In the genomic region with DNA sequence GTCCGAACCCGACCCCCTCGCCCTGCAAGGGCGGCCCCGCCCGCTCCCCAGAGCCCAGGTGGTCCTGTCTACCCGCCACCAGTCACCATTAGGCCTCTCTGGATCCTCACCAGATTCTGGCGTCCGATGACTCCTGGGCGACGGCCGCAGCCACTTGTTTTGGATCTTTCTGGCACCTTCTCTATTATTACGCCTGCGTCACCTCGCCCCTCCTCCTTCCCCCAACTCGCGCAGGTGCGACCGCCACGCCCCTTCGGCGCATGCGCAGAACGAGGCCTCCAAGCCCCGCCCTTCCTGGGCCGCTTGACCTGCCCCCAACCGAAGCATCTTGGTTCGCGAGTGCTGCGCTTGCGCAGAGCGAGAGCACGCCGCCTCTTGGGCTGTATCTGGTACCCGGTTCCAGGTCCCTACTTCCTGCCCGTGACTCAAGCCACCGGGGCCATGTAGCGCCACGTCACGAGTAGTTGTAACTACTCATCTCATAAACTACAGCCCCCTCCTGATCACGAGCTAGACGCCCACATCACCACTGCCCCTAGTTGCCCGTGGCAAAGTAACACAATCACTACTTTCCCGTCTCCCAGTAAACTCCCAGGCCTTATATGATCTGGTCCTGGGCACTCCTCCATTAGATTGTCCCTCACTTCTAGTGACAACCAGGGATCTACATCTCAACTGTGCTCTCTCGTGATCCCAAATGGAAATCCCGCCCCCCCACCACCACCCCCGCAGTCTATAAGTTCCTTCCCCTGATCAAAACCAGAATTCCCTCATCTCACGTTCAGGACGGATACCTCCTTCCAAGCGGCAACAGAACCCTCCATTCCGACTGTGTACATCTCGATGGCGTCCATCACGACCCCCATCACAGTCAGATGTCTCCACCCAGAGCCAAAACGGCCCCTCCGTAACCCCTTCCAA, we compare ENCODE assay signal across 1 cellular context.
TF ChIP-seq lines count a peak whose summit lies in the region.

A gene with protein sequence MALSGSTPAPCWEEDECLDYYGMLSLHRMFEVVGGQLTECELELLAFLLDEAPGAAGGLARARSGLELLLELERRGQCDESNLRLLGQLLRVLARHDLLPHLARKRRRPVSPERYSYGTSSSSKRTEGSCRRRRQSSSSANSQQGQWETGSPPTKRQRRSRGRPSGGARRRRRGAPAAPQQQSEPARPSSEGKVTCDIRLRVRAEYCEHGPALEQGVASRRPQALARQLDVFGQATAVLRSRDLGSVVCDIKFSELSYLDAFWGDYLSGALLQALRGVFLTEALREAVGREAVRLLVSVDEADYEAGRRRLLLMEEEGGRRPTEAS (minus strand): TSS at position 156 of the 921 bp plus-strand sequence. CDS start 670 bp downstream, outside the sequence.

TF ChIP-seq in GM12878, 131 proteins besides CTCF, POLR2A, EP300 and RAD21 (continued from another document and continues in another):
- TF ChIP-seq, protein P1, sequence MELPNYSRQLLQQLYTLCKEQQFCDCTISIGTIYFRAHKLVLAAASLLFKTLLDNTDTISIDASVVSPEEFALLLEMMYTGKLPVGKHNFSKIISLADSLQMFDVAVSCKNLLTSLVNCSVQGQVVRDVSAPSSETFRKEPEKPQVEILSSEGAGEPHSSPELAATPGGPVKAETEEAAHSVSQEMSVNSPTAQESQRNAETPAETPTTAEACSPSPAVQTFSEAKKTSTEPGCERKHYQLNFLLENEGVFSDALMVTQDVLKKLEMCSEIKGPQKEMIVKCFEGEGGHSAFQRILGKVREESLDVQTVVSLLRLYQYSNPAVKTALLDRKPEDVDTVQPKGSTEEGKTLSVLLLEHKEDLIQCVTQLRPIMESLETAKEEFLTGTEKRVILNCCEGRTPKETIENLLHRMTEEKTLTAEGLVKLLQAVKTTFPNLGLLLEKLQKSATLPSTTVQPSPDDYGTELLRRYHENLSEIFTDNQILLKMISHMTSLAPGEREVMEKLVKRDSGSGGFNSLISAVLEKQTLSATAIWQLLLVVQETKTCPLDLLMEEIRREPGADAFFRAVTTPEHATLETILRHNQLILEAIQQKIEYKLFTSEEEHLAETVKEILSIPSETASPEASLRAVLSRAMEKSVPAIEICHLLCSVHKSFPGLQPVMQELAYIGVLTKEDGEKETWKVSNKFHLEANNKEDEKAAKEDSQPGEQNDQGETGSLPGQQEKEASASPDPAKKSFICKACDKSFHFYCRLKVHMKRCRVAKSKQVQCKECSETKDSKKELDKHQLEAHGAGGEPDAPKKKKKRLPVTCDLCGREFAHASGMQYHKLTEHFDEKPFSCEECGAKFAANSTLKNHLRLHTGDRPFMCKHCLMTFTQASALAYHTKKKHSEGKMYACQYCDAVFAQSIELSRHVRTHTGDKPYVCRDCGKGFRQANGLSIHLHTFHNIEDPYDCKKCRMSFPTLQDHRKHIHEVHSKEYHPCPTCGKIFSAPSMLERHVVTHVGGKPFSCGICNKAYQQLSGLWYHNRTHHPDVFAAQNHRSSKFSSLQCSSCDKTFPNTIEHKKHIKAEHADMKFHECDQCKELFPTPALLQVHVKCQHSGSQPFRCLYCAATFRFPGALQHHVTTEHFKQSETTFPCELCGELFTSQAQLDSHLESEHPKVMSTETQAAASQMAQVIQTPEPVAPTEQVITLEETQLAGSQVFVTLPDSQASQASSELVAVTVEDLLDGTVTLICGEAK (IDR thresholded peaks at IDR 0.05; ENCODE audit: borderline replicate concordance) = no peak; the same call in 1 of the 2 replicates
- TF ChIP-seq ZNF384 (IDR thresholded peaks at IDR 0.05; ENCODE audit: borderline replicate concordance, low read depth, low read length) (no peak), RB1 (IDR thresholded peaks at IDR 0.05; ENCODE audit: borderline replicate concordance) (no peak; the same call in 1 of the 2 replicates), JUND (IDR thresholded peaks at IDR 0.05; ENCODE audit: low read depth, low read length) (no peak), SUPT20H (IDR thresholded peaks at IDR 0.05; ENCODE audit: borderline replicate concordance, control insufficient read depth, low read depth, low read length) (no peak), MEF2A (IDR thresholded peaks at IDR 0.05; ENCODE audit: insufficient read depth, low read depth, low read length) (no peak), CREB1 (IDR thresholded peaks at IDR 0.05; ENCODE audit: low read depth) (peak; percentile 88), SMAD1 (IDR thresholded peaks at IDR 0.05; ENCODE audit: low read depth, partially characterized antibody) (no peak), NBN (IDR thresholded peaks at IDR 0.05) (peak; percentile 38; the same call in 1 of the 2 replicates), NR2F1 (conservative IDR thresholded peaks at IDR 0.05) (0 out of 2 replicates have a peak, but pooled peaks have one; percentile 5), CBX3 (IDR thresholded peaks at IDR 0.05; ENCODE audit: borderline replicate concordance, low read depth) (no peak), SMAD5 (IDR thresholded peaks at IDR 0.05; ENCODE audit: low read depth) (no peak; the same call in 1 of the 2 replicates), SP1 (IDR thresholded peaks at IDR 0.05; ENCODE audit: low read depth, low read length) (peak; percentile 67), TBL1XR1 (IDR thresholded peaks at IDR 0.05; ENCODE audit: low read depth, low read length) (no peak), FOS (IDR thresholded peaks at IDR 0.05; ENCODE audit: borderline replicate concordance, extremely low read depth, insufficient read length) (no peak), SREBF1 (IDR thresholded peaks at IDR 0.05; ENCODE audit: low read length) (no peak), GATAD2B (conservative IDR thresholded peaks at IDR 0.05; ENCODE audit: low read depth) (0 out of 2 replicates have a peak, but pooled peaks have one; percentile 11), MEF2B (IDR thresholded peaks at IDR 0.05; ENCODE audit: partially characterized antibody, poor library complexity, severe bottlenecking) (no peak), ZNF207 (IDR thresholded peaks at IDR 0.05; ENCODE audit: borderline replicate concordance) (no peak), FOXK2 (IDR thresholded peaks at IDR 0.05) (no peak), NR2C1 (IDR thresholded peaks at IDR 0.05) (no peak), SMC3 (IDR thresholded peaks at IDR 0.05; ENCODE audit: borderline replicate concordance, low read length) (no peak), MXI1 (IDR thresholded peaks at IDR 0.05; ENCODE audit: low read depth, low read length) (peak; percentile 87)
- TF ChIP-seq, protein P2, sequence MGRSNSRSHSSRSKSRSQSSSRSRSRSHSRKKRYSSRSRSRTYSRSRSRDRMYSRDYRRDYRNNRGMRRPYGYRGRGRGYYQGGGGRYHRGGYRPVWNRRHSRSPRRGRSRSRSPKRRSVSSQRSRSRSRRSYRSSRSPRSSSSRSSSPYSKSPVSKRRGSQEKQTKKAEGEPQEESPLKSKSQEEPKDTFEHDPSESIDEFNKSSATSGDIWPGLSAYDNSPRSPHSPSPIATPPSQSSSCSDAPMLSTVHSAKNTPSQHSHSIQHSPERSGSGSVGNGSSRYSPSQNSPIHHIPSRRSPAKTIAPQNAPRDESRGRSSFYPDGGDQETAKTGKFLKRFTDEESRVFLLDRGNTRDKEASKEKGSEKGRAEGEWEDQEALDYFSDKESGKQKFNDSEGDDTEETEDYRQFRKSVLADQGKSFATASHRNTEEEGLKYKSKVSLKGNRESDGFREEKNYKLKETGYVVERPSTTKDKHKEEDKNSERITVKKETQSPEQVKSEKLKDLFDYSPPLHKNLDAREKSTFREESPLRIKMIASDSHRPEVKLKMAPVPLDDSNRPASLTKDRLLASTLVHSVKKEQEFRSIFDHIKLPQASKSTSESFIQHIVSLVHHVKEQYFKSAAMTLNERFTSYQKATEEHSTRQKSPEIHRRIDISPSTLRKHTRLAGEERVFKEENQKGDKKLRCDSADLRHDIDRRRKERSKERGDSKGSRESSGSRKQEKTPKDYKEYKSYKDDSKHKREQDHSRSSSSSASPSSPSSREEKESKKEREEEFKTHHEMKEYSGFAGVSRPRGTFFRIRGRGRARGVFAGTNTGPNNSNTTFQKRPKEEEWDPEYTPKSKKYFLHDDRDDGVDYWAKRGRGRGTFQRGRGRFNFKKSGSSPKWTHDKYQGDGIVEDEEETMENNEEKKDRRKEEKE (IDR thresholded peaks at IDR 0.05) = no peak
- TF ChIP-seq, protein P3, sequence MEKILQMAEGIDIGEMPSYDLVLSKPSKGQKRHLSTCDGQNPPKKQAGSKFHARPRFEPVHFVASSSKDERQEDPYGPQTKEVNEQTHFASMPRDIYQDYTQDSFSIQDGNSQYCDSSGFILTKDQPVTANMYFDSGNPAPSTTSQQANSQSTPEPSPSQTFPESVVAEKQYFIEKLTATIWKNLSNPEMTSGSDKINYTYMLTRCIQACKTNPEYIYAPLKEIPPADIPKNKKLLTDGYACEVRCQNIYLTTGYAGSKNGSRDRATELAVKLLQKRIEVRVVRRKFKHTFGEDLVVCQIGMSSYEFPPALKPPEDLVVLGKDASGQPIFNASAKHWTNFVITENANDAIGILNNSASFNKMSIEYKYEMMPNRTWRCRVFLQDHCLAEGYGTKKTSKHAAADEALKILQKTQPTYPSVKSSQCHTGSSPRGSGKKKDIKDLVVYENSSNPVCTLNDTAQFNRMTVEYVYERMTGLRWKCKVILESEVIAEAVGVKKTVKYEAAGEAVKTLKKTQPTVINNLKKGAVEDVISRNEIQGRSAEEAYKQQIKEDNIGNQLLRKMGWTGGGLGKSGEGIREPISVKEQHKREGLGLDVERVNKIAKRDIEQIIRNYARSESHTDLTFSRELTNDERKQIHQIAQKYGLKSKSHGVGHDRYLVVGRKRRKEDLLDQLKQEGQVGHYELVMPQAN (conservative IDR thresholded peaks at IDR 0.05) = no peak
- TF ChIP-seq, protein P4, sequence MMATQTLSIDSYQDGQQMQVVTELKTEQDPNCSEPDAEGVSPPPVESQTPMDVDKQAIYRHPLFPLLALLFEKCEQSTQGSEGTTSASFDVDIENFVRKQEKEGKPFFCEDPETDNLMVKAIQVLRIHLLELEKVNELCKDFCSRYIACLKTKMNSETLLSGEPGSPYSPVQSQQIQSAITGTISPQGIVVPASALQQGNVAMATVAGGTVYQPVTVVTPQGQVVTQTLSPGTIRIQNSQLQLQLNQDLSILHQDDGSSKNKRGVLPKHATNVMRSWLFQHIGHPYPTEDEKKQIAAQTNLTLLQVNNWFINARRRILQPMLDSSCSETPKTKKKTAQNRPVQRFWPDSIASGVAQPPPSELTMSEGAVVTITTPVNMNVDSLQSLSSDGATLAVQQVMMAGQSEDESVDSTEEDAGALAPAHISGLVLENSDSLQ (IDR thresholded peaks at IDR 0.05) = no peak
- TF ChIP-seq, protein P5, sequence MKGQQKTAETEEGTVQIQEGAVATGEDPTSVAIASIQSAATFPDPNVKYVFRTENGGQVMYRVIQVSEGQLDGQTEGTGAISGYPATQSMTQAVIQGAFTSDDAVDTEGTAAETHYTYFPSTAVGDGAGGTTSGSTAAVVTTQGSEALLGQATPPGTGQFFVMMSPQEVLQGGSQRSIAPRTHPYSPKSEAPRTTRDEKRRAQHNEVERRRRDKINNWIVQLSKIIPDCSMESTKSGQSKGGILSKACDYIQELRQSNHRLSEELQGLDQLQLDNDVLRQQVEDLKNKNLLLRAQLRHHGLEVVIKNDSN (IDR thresholded peaks at IDR 0.05; ENCODE audit: borderline replicate concordance, extremely low read length, insufficient read depth, low read depth, low read length) = no peak
- TF ChIP-seq, protein P6, sequence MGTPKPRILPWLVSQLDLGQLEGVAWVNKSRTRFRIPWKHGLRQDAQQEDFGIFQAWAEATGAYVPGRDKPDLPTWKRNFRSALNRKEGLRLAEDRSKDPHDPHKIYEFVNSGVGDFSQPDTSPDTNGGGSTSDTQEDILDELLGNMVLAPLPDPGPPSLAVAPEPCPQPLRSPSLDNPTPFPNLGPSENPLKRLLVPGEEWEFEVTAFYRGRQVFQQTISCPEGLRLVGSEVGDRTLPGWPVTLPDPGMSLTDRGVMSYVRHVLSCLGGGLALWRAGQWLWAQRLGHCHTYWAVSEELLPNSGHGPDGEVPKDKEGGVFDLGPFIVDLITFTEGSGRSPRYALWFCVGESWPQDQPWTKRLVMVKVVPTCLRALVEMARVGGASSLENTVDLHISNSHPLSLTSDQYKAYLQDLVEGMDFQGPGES (IDR thresholded peaks at IDR 0.05) = no peak
- TF ChIP-seq, protein P7, sequence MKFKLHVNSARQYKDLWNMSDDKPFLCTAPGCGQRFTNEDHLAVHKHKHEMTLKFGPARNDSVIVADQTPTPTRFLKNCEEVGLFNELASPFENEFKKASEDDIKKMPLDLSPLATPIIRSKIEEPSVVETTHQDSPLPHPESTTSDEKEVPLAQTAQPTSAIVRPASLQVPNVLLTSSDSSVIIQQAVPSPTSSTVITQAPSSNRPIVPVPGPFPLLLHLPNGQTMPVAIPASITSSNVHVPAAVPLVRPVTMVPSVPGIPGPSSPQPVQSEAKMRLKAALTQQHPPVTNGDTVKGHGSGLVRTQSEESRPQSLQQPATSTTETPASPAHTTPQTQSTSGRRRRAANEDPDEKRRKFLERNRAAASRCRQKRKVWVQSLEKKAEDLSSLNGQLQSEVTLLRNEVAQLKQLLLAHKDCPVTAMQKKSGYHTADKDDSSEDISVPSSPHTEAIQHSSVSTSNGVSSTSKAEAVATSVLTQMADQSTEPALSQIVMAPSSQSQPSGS (IDR thresholded peaks at IDR 0.05; ENCODE audit: low read length) = no peak
- TF ChIP-seq, protein P8, sequence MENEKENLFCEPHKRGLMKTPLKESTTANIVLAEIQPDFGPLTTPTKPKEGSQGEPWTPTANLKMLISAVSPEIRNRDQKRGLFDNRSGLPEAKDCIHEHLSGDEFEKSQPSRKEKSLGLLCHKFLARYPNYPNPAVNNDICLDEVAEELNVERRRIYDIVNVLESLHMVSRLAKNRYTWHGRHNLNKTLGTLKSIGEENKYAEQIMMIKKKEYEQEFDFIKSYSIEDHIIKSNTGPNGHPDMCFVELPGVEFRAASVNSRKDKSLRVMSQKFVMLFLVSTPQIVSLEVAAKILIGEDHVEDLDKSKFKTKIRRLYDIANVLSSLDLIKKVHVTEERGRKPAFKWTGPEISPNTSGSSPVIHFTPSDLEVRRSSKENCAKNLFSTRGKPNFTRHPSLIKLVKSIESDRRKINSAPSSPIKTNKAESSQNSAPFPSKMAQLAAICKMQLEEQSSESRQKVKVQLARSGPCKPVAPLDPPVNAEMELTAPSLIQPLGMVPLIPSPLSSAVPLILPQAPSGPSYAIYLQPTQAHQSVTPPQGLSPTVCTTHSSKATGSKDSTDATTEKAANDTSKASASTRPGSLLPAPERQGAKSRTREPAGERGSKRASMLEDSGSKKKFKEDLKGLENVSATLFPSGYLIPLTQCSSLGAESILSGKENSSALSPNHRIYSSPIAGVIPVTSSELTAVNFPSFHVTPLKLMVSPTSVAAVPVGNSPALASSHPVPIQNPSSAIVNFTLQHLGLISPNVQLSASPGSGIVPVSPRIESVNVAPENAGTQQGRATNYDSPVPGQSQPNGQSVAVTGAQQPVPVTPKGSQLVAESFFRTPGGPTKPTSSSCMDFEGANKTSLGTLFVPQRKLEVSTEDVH (IDR thresholded peaks at IDR 0.05; ENCODE audit: low read depth, partially characterized antibody) = no peak
- TF ChIP-seq, protein P9, sequence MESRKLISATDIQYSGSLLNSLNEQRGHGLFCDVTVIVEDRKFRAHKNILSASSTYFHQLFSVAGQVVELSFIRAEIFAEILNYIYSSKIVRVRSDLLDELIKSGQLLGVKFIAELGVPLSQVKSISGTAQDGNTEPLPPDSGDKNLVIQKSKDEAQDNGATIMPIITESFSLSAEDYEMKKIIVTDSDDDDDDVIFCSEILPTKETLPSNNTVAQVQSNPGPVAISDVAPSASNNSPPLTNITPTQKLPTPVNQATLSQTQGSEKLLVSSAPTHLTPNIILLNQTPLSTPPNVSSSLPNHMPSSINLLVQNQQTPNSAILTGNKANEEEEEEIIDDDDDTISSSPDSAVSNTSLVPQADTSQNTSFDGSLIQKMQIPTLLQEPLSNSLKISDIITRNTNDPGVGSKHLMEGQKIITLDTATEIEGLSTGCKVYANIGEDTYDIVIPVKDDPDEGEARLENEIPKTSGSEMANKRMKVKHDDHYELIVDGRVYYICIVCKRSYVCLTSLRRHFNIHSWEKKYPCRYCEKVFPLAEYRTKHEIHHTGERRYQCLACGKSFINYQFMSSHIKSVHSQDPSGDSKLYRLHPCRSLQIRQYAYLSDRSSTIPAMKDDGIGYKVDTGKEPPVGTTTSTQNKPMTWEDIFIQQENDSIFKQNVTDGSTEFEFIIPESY (IDR thresholded peaks at IDR 0.05) = no peak
